ENCODE assay signal across 8 cellular contexts in the genomic region with DNA sequence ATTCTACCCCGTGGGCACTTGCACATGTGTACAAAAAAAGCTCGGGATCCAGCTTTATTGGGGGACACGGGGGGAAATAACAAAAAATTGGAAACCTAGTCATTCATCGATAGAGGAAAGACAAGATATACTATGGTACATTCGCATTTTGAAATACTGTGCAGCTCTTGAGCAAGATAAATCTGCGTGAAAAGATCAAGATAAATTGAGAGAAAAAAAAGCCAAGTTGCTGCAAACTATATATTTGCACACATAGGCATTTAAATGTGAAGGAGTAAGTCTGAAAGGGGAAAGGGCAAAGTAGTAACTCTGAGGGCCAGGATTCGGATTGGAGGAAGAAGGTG. TPM values are rescaled to one million over a fixed set of nuclear protein-coding genes. Genes with fewer than 3 reads are reported as not detected.
DNase-seq lines count a peak whose midpoint lies in the region; ATAC-seq and TF ChIP-seq lines count a peak whose summit lies in the region.

No MANE protein-coding gene starts in this region.

- peaks cover 19% of the 10 kb centered on the region for H3K36me3 Mint-ChIP-seq in activated T-helper 1 cell treated with anti-CD3 and anti-CD28 coated beads, Interleukin-12 subunit alpha, Interleukin-12 subunit beta, Interleukin-2, Interleukin-4 antibody, amounts not matched to agents 30 ng/mL and 10 ng/mL and 1 ng/mL, durations not matched to agents 14 hours and 24 hours and 36 hours (ENCODE audit: low read depth)
- peaks cover 22% of the 10 kb centered on the region for H3K36me3 Mint-ChIP-seq in stimulated activated effector memory CD8-positive, alpha-beta T cell treated with anti-CD3 and anti-CD28 coated beads, Interleukin-12 subunit alpha, Interleukin-12 subunit beta, amount 100 ng/mL, for 72 hours

- no peak for ATAC-seq in stimulated activated effector memory CD8-positive, alpha-beta T cell treated with anti-CD3 and anti-CD28 coated beads, Interleukin-12 subunit alpha, Interleukin-12 subunit beta, amount 100 ng/mL, for 72 hours
- ATAC-seq in GM18858 (IDR thresholded peaks at IDR 0.05; ENCODE audit: unreplicated experiment): no peak
- no peak for ATAC-seq in HG02678 (IDR thresholded peaks at IDR 0.05; ENCODE audit: unreplicated experiment)

- POLR2A ChIA-PET in HEK293 (lab: Yijun Ruan, JAX): interaction anchor here (0.6 to 0.8 kb wide), 2 partner anchors 11 kb away, joined by 3 to 4 read pairs; no protein-coding TSS in a partner anchor
- POLR2A ChIA-PET in HEK293T (lab: Yijun Ruan, JAX): interaction anchor here (0.6 to 1.3 kb wide), 3 partner anchors 11 to 380 kb away, joined by 3 read pairs; no protein-coding TSS in a partner anchor

- CTCF ChIA-PET in HEK293 (lab: Yijun Ruan, JAX): interaction anchor here (0.7 kb wide), 1 partner anchor 427 kb away, joined by 3 read pairs; no protein-coding TSS in a partner anchor
- CTCF ChIA-PET in HEK293T (lab: Yijun Ruan, JAX): no interaction called here

- DNase-seq in activated T-helper 1 cell treated with anti-CD3 and anti-CD28 coated beads, Interleukin-12 subunit alpha, Interleukin-12 subunit beta, Interleukin-2, Interleukin-4 antibody, amounts not matched to agents 30 ng/mL and 10 ng/mL and 1 ng/mL, durations not matched to agents 14 hours and 24 hours and 36 hours (ENCODE audit: low spot score): no peak
- DNase-seq in stimulated activated effector memory CD8-positive, alpha-beta T cell treated with anti-CD3 and anti-CD28 coated beads, Interleukin-12 subunit alpha, Interleukin-12 subunit beta, amount 100 ng/mL, for 72 hours (ENCODE audit: low spot score in 2 of 2): no peak
- no peak for DNase-seq in NCI-H1092 treated with DMSO at 0.1 percent for 48 hours (lab: John Stamatoyannopoulos, UW)
- no peak for DNase-seq in HEK293T (ENCODE audit: extremely low spot score)

- H3K4me1 ChIP-seq in HEK293 (ENCODE audit: control insufficient read depth, insufficient read depth, low read length): no peaks in the 10 kb centered on the region

- H3K9me3 ChIP-seq in HEK293 (ENCODE audit: control insufficient read depth, insufficient read depth, low read depth, low read length): no peaks in the 10 kb centered on the region

- H3K4me1 Mint-ChIP-seq in activated T-helper 1 cell treated with anti-CD3 and anti-CD28 coated beads, Interleukin-12 subunit alpha, Interleukin-12 subunit beta, Interleukin-2, Interleukin-4 antibody, amounts not matched to agents 30 ng/mL and 10 ng/mL and 1 ng/mL, durations not matched to agents 14 hours and 24 hours and 36 hours (ENCODE audit: low read depth): peaks cover 40% of the 10 kb centered on the region
- H3K4me1 Mint-ChIP-seq in stimulated activated effector memory CD8-positive, alpha-beta T cell treated with anti-CD3 and anti-CD28 coated beads, Interleukin-12 subunit alpha, Interleukin-12 subunit beta, amount 100 ng/mL, for 72 hours: peaks cover 45% of the 10 kb centered on the region

- H3K36me3 ChIP-seq in HEK293 (ENCODE audit: control insufficient read depth in 2 of 2, insufficient read depth in 1 of 2, low read length in 2 of 2): peaks cover 0 to 22% of the 10 kb centered on the region in 2 experiments; a peak in 2 of 3 replicates

- no peak for TF ChIP-seq CTCF in HEK293 (tag by site-specific recombination; IDR thresholded peaks at IDR 0.05)

- peak overlapping the region; percentile 92 for H3K27ac Mint-ChIP-seq in activated T-helper 1 cell treated with anti-CD3 and anti-CD28 coated beads, Interleukin-12 subunit alpha, Interleukin-12 subunit beta, Interleukin-2, Interleukin-4 antibody, amounts not matched to agents 30 ng/mL and 10 ng/mL and 1 ng/mL, durations not matched to agents 14 hours and 24 hours and 36 hours
- H3K27ac Mint-ChIP-seq in stimulated activated effector memory CD8-positive, alpha-beta T cell treated with anti-CD3 and anti-CD28 coated beads, Interleukin-12 subunit alpha, Interleukin-12 subunit beta, amount 100 ng/mL, for 72 hours: peak overlapping the region; percentile 99

- no peaks in the 10 kb centered on the region for H3K27me3 Mint-ChIP-seq in activated T-helper 1 cell treated with anti-CD3 and anti-CD28 coated beads, Interleukin-12 subunit alpha, Interleukin-12 subunit beta, Interleukin-2, Interleukin-4 antibody, amounts not matched to agents 30 ng/mL and 10 ng/mL and 1 ng/mL, durations not matched to agents 14 hours and 24 hours and 36 hours (ENCODE audit: insufficient read depth)

- H3K27ac ChIP-seq in HEK293 (ENCODE audit: extremely low read depth, low read depth, low read length): peak overlapping the region; percentile 24; the same call in 1 of the 2 replicates

- peak overlapping the region; percentile 71 for H3K4me3 ChIP-seq in HEK293 (ENCODE audit: low read depth, low read length)
- peak overlapping the region; percentile 94 for H3K4me3 ChIP-seq in iPS-11a (ENCODE audit: low read depth, low read length)

- H3K4me3 Mint-ChIP-seq in activated T-helper 1 cell treated with anti-CD3 and anti-CD28 coated beads, Interleukin-12 subunit alpha, Interleukin-12 subunit beta, Interleukin-2, Interleukin-4 antibody, amounts not matched to agents 30 ng/mL and 10 ng/mL and 1 ng/mL, durations not matched to agents 14 hours and 24 hours and 36 hours: peak overlapping the region; percentile 90
- peak overlapping the region; percentile 96 for H3K4me3 Mint-ChIP-seq in stimulated activated effector memory CD8-positive, alpha-beta T cell treated with anti-CD3 and anti-CD28 coated beads, Interleukin-12 subunit alpha, Interleukin-12 subunit beta, amount 100 ng/mL, for 72 hours

- no peaks in the 10 kb centered on the region for H3K9me3 Mint-ChIP-seq in activated T-helper 1 cell treated with anti-CD3 and anti-CD28 coated beads, Interleukin-12 subunit alpha, Interleukin-12 subunit beta, Interleukin-2, Interleukin-4 antibody, amounts not matched to agents 30 ng/mL and 10 ng/mL and 1 ng/mL, durations not matched to agents 14 hours and 24 hours and 36 hours
- no peaks in the 10 kb centered on the region for H3K9me3 Mint-ChIP-seq in stimulated activated effector memory CD8-positive, alpha-beta T cell treated with anti-CD3 and anti-CD28 coated beads, Interleukin-12 subunit alpha, Interleukin-12 subunit beta, amount 100 ng/mL, for 72 hours

- intact Hi-C loops in activated T-helper 1 cell treated with anti-CD3 and anti-CD28 coated beads, Interleukin-12 subunit alpha, Interleukin-12 subunit beta, Interleukin-2, Interleukin-4 antibody, amounts not matched to agents 30 ng/mL and 10 ng/mL and 1 ng/mL, durations not matched to agents 14 hours and 24 hours and 36 hours (cut with micrococcal nuclease): loop anchor here (1.0 to 5.0 kb wide), 4 partner anchors 17 to 266 kb away; a partner anchor contains a TSS

TF ChIP-seq in HEK293, 187 proteins besides CTCF, POLR2A, EP300 and RAD21 (continues in another document):
- TF ChIP-seq ZNF146 (tag by site-specific recombination; IDR thresholded peaks at IDR 0.05): no peak
- no peak for TF ChIP-seq ZNF202 (tag by site-specific recombination; IDR thresholded peaks at IDR 0.05; ENCODE audit: borderline replicate concordance)
- TF ChIP-seq ZBTB48 (tag by site-specific recombination; IDR thresholded peaks at IDR 0.05): no peak
- no peak for TF ChIP-seq GLIS2 (tag by site-specific recombination; IDR thresholded peaks at IDR 0.05)
- no peak for TF ChIP-seq ZNF585B (tag by site-specific recombination; IDR thresholded peaks at IDR 0.05)

TF ChIP-seq in HEK293T, 16 proteins besides CTCF, POLR2A, EP300 and RAD21:
- no peak for TF ChIP-seq ELF4 (IDR thresholded peaks at IDR 0.05)
- no peak for TF ChIP-seq ZNF384 (IDR thresholded peaks at IDR 0.05)
- no peak for TF ChIP-seq FOXA1 (IDR thresholded peaks at IDR 0.05)
- TF ChIP-seq CTBP1 (IDR thresholded peaks at IDR 0.05; ENCODE audit: borderline replicate concordance): no peak
- TF ChIP-seq BHLHE40 (IDR thresholded peaks at IDR 0.05; ENCODE audit: borderline replicate concordance): no peak
- TF ChIP-seq FOXK2 (IDR thresholded peaks at IDR 0.05): no peak
- TF ChIP-seq SUZ12 (IDR thresholded peaks at IDR 0.05): no peak
- TF ChIP-seq ARNT (IDR thresholded peaks at IDR 0.05): no peak
- no peak for TF ChIP-seq HDGF (IDR thresholded peaks at IDR 0.05; ENCODE audit: borderline replicate concordance)
- TF ChIP-seq SP1 (IDR thresholded peaks at IDR 0.05): no peak
- TF ChIP-seq, protein P1, sequence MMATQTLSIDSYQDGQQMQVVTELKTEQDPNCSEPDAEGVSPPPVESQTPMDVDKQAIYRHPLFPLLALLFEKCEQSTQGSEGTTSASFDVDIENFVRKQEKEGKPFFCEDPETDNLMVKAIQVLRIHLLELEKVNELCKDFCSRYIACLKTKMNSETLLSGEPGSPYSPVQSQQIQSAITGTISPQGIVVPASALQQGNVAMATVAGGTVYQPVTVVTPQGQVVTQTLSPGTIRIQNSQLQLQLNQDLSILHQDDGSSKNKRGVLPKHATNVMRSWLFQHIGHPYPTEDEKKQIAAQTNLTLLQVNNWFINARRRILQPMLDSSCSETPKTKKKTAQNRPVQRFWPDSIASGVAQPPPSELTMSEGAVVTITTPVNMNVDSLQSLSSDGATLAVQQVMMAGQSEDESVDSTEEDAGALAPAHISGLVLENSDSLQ (IDR thresholded peaks at IDR 0.05): no peak
- no peak for TF ChIP-seq FOXM1 (IDR thresholded peaks at IDR 0.05; ENCODE audit: borderline replicate concordance)
- TF ChIP-seq LEF1 (IDR thresholded peaks at IDR 0.05; ENCODE audit: borderline replicate concordance): no peak
- no peak for TF ChIP-seq L3MBTL2 (conservative IDR thresholded peaks at IDR 0.05)
- no peak for TF ChIP-seq NFRKB (IDR thresholded peaks at IDR 0.05)
- TF ChIP-seq TARDBP (IDR thresholded peaks at IDR 0.05): no peak

RNA-seq across cellular contexts. Expression of a gene that starts 0.6 kb away (rescaled TPM):
- 29.1 and 35.3 TPM in 2 replicates for total RNA-seq in activated T-helper 1 cell treated with anti-CD3 and anti-CD28 coated beads, Interleukin-12 subunit alpha, Interleukin-12 subunit beta, Interleukin-2, Interleukin-4 antibody, amounts not matched to agents 30 ng/mL and 10 ng/mL and 1 ng/mL, durations not matched to agents 14 hours and 24 hours and 36 hours

RNA-seq across cellular contexts. Expression of a gene that starts 26.9 kb away (rescaled TPM):
- total RNA-seq in activated T-helper 1 cell treated with anti-CD3 and anti-CD28 coated beads, Interleukin-12 subunit alpha, Interleukin-12 subunit beta, Interleukin-2, Interleukin-4 antibody, amounts not matched to agents 30 ng/mL and 10 ng/mL and 1 ng/mL, durations not matched to agents 14 hours and 24 hours and 36 hours: 16.4 and 18.6 TPM in 2 replicates
